Comparison of ENCODE assay signal across 21 cellular contexts in the genomic region with DNA sequence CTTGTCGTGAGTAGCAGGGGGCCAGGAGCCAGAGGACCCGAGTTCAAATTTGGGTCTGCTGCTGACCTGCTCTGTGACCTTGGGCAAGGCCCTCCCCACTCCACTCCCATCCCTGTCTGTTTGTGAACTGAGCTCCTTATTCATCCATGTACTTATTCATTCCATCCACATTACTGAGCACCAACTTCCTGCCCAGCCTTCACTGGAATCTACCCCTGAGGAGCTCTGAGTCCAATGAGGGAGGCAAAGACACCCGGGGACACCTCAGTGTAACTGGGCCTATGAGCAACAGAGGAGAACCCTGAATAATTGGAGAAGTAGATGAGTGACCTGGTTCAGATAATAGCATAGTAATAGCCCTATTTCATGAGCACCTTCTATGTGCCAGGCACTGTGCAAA. TPM values are rescaled to one million over a fixed set of nuclear protein-coding genes. Genes with fewer than 3 reads are reported as not detected.
DNase-seq lines count a peak whose midpoint lies in the region; ATAC-seq, FAIRE-seq and TF ChIP-seq lines count a peak whose summit lies in the region.
"Had no signal": no experiment of that assay in that cellular context is flagged by ENCODE, and none has a peak within 500 bp of the region (broad histone marks: within the 10 kb centered on the region; RNA-seq: fewer than 3 reads in every experiment).

No MANE protein-coding gene starts in this region.

- H3K27me3 Mint-ChIP-seq in CD4-positive, alpha-beta T cell = no peaks in the 10 kb centered on the region
- H3K27me3 Mint-ChIP-seq: activated CD4-positive, alpha-beta T cell treated with anti-CD3 and anti-CD28 coated beads, Interleukin-2, amount 10 ng/mL, durations not matched to agents 7 days and 5 days had no signal

- H3K4me3 ChIP-seq in epithelial cell of esophagus (ENCODE audit: low read length) (no peak overlapping the region), lower lobe of right lung (no peak overlapping the region)
- H3K4me3 ChIP-seq: upper lobe of left lung had no signal

- no peaks in the 10 kb centered on the region for H3K4me1 ChIP-seq in lower lobe of right lung
- H3K4me1 ChIP-seq: upper lobe of left lung had no signal

- H3K36me3 ChIP-seq in lower lobe of right lung = no peaks in the 10 kb centered on the region
- H3K36me3 ChIP-seq: upper lobe of left lung had no signal

- ATAC-seq in CD4-positive, alpha-beta T cell (ENCODE audit: poor library complexity) = no peak
- ATAC-seq in HG02588 (IDR thresholded peaks at IDR 0.05; ENCODE audit: unreplicated experiment) = no peak
- ATAC-seq in lower lobe of right lung = no peak
- ATAC-seq: effector memory CD8-positive, alpha-beta T cell; left lobe of liver had no signal

- no peak for FAIRE-seq in RCC 7860 (lab: Jason Lieb, UNC)
- FAIRE-seq: H1 had no signal

- H3K27me3 ChIP-seq in CD4-positive, alpha-beta T cell (ENCODE audit: control insufficient read depth, insufficient read depth, low read length) = no peaks in the 10 kb centered on the region
- H3K27me3 ChIP-seq in lower lobe of right lung (ENCODE audit: low read depth) = no peaks in the 10 kb centered on the region
- H3K27me3 ChIP-seq: upper lobe of left lung had no signal

- TF ChIP-seq CTCF in epithelial cell of esophagus (IDR thresholded peaks at IDR 0.05; ENCODE audit: insufficient read depth, low read depth, low read length, missing control alignments) (no peak), lower lobe of right lung (IDR thresholded peaks at IDR 0.05) (no peak)
- no peak for TF ChIP-seq CTCF in CD4-positive, alpha-beta T cell (IDR thresholded peaks at IDR 0.05)

- DNase-seq in ELR (ENCODE audit: low read depth) = peak; percentile 87
- DNase-seq in RCC 7860 (ENCODE audit: low spot score) = peak; percentile 31
- DNase-seq in epithelial cell of esophagus (ENCODE audit: low read depth) = peak; percentile 85
- DNase-seq in posterior vena cava (ENCODE audit: low spot score) = peak; percentile 20
- no peak for DNase-seq in midbrain (lab: John Stamatoyannopoulos, UW)
- DNase-seq in CD4-positive, alpha-beta T cell = no peak
- no peak for DNase-seq in lower lobe of right lung
- DNase-seq: activated CD4-positive, alpha-beta T cell treated with anti-CD3 and anti-CD28 coated beads, Interleukin-2, amount 10 ng/mL, durations not matched to agents 7 days and 5 days; anterior cingulate cortex; effector memory CD8-positive, alpha-beta T cell; glutamatergic neuron; naive B cell; NCI-H187 treated with DMSO at 0.1 percent for 48 hours; NCI-H526; retina; stimulated activated CD4-positive, alpha-beta T cell treated with anti-CD3 and anti-CD28 coated beads, Interleukin-4, amount 100 ng/mL, for 1 hour; upper lobe of left lung had no signal

- H3K27ac ChIP-seq in CD4-positive, alpha-beta T cell (ENCODE audit: low read depth, low read length) = no peak overlapping the region
- no peak overlapping the region for H3K27ac ChIP-seq in lower lobe of right lung
- H3K27ac ChIP-seq: upper lobe of left lung had no signal

- no peak overlapping the region for H3K27ac Mint-ChIP-seq in CD4-positive, alpha-beta T cell
- H3K27ac Mint-ChIP-seq: activated CD4-positive, alpha-beta T cell treated with anti-CD3 and anti-CD28 coated beads, Interleukin-2, amount 10 ng/mL, durations not matched to agents 7 days and 5 days; effector memory CD8-positive, alpha-beta T cell; T-helper 2 cell treated with Interferon-gamma antibody and Interleukin-4, amounts not matched to agents 5 μg/mL and 100 μg/mL, for 36 hours had no signal

- POLR2A ChIA-PET in CD4-positive, alpha-beta T cell (lab: Charles Lee) = no interaction called here

- H3K9me3 Mint-ChIP-seq in CD4-positive, alpha-beta T cell = no peaks in the 10 kb centered on the region
- H3K9me3 Mint-ChIP-seq: activated CD4-positive, alpha-beta T cell treated with anti-CD3 and anti-CD28 coated beads, Interleukin-2, amount 10 ng/mL, durations not matched to agents 7 days and 5 days; effector memory CD8-positive, alpha-beta T cell; T-helper 2 cell treated with Interferon-gamma antibody and Interleukin-4, amounts not matched to agents 5 μg/mL and 100 μg/mL, for 36 hours had no signal

- intact Hi-C loops in posterior vena cava (cut with DNase I) = no loop called here
- intact Hi-C loops in CD4-positive, alpha-beta T cell (cut with DNase I, micrococcal nuclease) = no loop called here
- intact Hi-C loops in lower lobe of right lung (cut with DNase I) = no loop called here

- H3K9me3 ChIP-seq in CD4-positive, alpha-beta T cell (ENCODE audit: control insufficient read depth, low read length) = no peaks in the 10 kb centered on the region
- H3K9me3 ChIP-seq in lower lobe of right lung = no peaks in the 10 kb centered on the region
- H3K9me3 ChIP-seq: upper lobe of left lung had no signal

- H3K4me3 Mint-ChIP-seq in CD4-positive, alpha-beta T cell = no peak overlapping the region
- H3K4me3 Mint-ChIP-seq: activated CD4-positive, alpha-beta T cell treated with anti-CD3 and anti-CD28 coated beads, Interleukin-2, amount 10 ng/mL, durations not matched to agents 7 days and 5 days; effector memory CD8-positive, alpha-beta T cell; naive B cell; T-helper 2 cell treated with Interferon-gamma antibody and Interleukin-4, amounts not matched to agents 5 μg/mL and 100 μg/mL, for 36 hours had no signal

- no peaks in the 10 kb centered on the region for H3K4me1 Mint-ChIP-seq in CD4-positive, alpha-beta T cell (ENCODE audit: low read depth)
- H3K4me1 Mint-ChIP-seq: naive B cell had no signal

- no peaks in the 10 kb centered on the region for H3K36me3 Mint-ChIP-seq in CD4-positive, alpha-beta T cell (ENCODE audit: low read depth)
- H3K36me3 Mint-ChIP-seq: naive B cell had no signal

- CTCF ChIA-PET in CD4-positive, alpha-beta T cell (lab: Charles Lee) = no interaction called here

RNA-seq across cellular contexts. Expression of a gene that starts 8.9 kb away (rescaled TPM):
- total RNA-seq in posterior vena cava (not detected), lower lobe of right lung (not detected)
- total RNA-seq in CD4-positive, alpha-beta T cell = not detected
- total RNA-seq: left lobe of liver had no signal

RNA-seq across cellular contexts. Expression of a gene that starts 27.2 kb away (rescaled TPM):
- total RNA-seq in posterior vena cava = 10 to 100 TPM in 1 of 2 donors, 1 to 10 TPM in 1; 3.0 to 11.0 TPM
- not detected for total RNA-seq in CD4-positive, alpha-beta T cell
- total RNA-seq in lower lobe of right lung = 2.7 TPM
- total RNA-seq: activated CD4-positive, alpha-beta T cell treated with anti-CD3 and anti-CD28 coated beads, Interleukin-2, amount 10 ng/mL, durations not matched to agents 7 days and 5 days; left lobe of liver had no signal

RNA-seq across cellular contexts. Expression of a gene that starts 31.7 kb away (rescaled TPM):
- under 1 TPM in 1 of 2 donors, not detected in 1; 0.32 TPM for total RNA-seq in posterior vena cava
- not detected for total RNA-seq in CD4-positive, alpha-beta T cell
- total RNA-seq in lower lobe of right lung = 25.7 TPM
- total RNA-seq: activated CD4-positive, alpha-beta T cell treated with anti-CD3 and anti-CD28 coated beads, Interleukin-2, amount 10 ng/mL, durations not matched to agents 7 days and 5 days had no signal

Comparison
In these comparisons a context has a peak if more than half of its experiments do, and no peak if none do; other contexts are left out.
1. DNase-seq: peak in ELR (single experiment), RCC 7860 (single experiment), epithelial cell of esophagus (single experiment) and posterior vena cava (single experiment); none in midbrain (single experiment), CD4-positive, alpha-beta T cell (0 of 10) and lower lobe of right lung (single experiment).
2. RNA of a gene that starts 31.7 kb away (total RNA-seq): 25.7 TPM in lower lobe of right lung (single experiment); 0.32 TPM in posterior vena cava and not detected in CD4-positive, alpha-beta T cell; every median in the first group is over 10 times any median in the second.